ENCODE assay signal across 1 cellular context in the genomic region with DNA sequence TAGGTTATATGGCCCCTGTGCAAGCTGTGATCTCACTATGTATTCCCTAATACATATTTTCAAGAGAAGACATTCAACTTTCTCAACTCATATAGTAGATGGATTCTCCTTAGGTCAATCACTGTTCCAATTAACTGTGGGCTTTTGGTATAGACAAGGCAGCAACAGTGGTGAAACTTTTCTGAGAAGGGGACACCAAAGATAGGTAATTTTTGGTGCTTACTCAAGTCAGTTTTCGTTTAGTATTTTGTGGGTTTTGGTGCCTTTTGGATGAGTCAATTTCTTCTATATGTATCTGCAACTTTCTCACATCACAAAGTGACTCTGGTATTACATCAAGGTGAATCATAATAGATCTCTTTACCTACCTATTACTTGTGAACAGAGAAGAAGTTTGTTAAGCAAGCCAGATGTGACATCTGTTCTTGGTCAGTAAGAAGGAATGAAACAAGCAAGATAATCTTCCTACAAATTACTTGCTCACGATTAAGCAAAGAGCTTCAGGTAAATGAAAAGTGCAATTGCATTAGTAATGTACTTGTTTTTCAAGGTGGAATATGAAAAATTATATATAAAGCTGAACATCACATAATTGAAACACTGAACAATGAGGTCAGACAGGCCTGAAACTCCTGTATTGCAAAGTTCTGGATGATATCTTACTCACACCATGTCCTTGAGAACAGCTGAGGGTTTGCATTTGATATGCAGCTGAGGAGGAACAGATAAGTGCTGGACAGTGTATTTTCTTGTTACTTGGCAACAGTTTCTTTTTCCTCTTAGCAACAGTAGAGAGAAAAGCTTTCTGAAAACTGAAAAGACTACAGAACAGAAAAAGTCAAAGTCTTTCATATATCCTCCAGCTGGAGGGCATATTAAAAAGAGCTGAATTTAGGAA.
TF ChIP-seq lines count a peak whose summit lies in the region.

No MANE protein-coding gene starts in this region.

TF ChIP-seq in WTC11, 78 proteins besides CTCF, POLR2A, EP300 and RAD21 (continued from another document):
- no peak for TF ChIP-seq NR3C1 (CRISPR knock-in tag; conservative IDR thresholded peaks at IDR 0.05; ENCODE audit: low read depth)
- no peak for TF ChIP-seq PRDM15 (CRISPR knock-in tag; IDR thresholded peaks at IDR 0.05)
- TF ChIP-seq ATF2 (CRISPR knock-in tag; IDR thresholded peaks at IDR 0.05; ENCODE audit: borderline replicate concordance, low read depth) = no peak
- TF ChIP-seq ZNF671 (CRISPR knock-in tag; IDR thresholded peaks at IDR 0.05) = no peak
